11 cellular contexts compared by ENCODE assay signal in the genomic region with DNA sequence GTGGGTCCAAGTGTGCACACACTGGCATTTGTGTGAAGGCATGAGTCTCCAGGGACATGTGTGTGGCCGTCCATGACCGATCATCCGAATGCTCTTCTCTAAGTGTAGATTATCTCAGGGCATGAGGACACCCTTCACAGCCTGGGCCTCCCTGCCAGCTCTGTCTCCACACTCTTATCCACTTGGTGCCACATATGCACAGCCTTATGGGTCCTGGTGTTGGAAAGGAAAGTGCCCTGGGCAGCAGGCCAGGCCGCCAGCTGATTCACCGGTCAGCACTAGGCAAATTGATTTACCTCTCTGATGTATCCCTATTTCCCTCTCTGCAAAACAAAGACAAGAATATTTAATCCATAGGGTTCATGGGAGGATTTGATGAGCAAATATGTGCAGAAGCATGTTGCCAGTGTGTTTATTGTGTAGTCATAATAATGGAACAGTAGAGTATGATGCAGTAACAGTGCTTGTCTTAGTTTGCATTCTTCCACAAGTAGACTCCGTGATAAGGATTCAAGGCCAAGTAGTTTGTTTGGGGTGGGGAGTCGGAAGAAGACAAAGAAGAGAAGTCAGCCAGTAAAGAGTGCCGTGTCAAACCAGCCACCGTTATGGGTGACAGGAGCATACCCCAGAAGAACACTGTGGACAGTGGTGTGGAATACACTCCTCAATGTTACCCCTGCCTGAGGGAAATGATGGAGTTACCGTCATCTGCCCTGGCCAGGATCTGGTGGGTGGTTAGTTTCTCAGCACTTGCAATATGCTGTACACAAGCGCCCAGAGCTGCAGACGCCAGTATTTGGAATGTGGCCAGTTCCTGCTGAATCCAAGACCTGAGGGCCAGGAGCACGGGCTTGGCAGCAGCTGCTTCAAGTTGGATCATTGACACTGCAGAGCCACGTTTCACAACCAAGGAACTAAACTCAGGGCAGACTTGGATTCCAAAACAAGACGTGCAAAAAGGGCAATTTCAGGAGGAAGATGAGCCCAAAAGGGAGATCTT.
DNase-seq lines count a peak whose midpoint lies in the region; ATAC-seq and TF ChIP-seq lines count a peak whose summit lies in the region.
"Had no signal": no experiment of that assay in that cellular context is flagged by ENCODE, and none has a peak within 500 bp of the region (broad histone marks: within the 10 kb centered on the region; RNA-seq: fewer than 3 reads in every experiment).

No MANE protein-coding gene starts in this region.

- peak; percentile 45 for DNase-seq in DMS 273 treated with DMSO at 0.1 percent for 48 hours (lab: John Stamatoyannopoulos, UW)
- DNase-seq in NCI-H69 (lab: John Stamatoyannopoulos, UW) = peak; percentile 80
- peak; percentile 78 for DNase-seq in fibroblast of mammary gland (ENCODE audit: low read depth)
- DNase-seq in ovary = peak; percentile 79 to 90 (median 87)
- no peak for DNase-seq in HAP-1 (ENCODE audit: low spot score in 2 of 2)
- DNase-seq in glomerular visceral epithelial cell (ENCODE audit: extremely low spot score) = no peak
- DNase-seq in MM.1S = no peak
- DNase-seq in stimulated activated naive CD8-positive, alpha-beta T cell treated with anti-CD3 and anti-CD28 coated beads, Interleukin-15, Interleukin-2, amounts not matched to agents 100 U/mL and 50 U/mL, for 24 hours = no peak
- DNase-seq: CD8-positive, alpha-beta T cell; colonic mucosa; stimulated activated naive CD4-positive, alpha-beta T cell had no signal

- no peak overlapping the region for H2AFZ ChIP-seq in MM.1S (ENCODE audit: low read length)

- intact Hi-C loops in ovary (cut with DNase I) = no loop called here

- no peaks in the 10 kb centered on the region for H3K79me2 ChIP-seq in MM.1S (ENCODE audit: low read length)

- no peaks in the 10 kb centered on the region for H3F3A ChIP-seq in MM.1S (ENCODE audit: insufficient read depth, low read length)

- H3K4me1 ChIP-seq in ovary (ENCODE audit: insufficient read depth) = peaks cover 12% of the 10 kb centered on the region
- no peaks in the 10 kb centered on the region for H3K4me1 ChIP-seq in HAP-1
- H3K4me1 ChIP-seq in MM.1S (ENCODE audit: low read length) = no peaks in the 10 kb centered on the region
- H3K4me1 ChIP-seq: colonic mucosa had no signal

- no peaks in the 10 kb centered on the region for H4K20me1 ChIP-seq in MM.1S (ENCODE audit: insufficient read depth, low read length)

- TF ChIP-seq POLR2A in ovary (IDR thresholded peaks at IDR 0.05) = no peak

- H3K27me3 ChIP-seq in ovary (no peaks in the 10 kb centered on the region), HAP-1 (ENCODE audit: low read depth) (no peaks in the 10 kb centered on the region; the same call in 1 of the 2 replicates), MM.1S (replicated peaks; ENCODE audit: insufficient read depth, low read length) (no peaks in the 10 kb centered on the region)
- H3K27me3 ChIP-seq: colonic mucosa had no signal

- H3K9me2 ChIP-seq in MM.1S (replicated peaks; ENCODE audit: insufficient read depth, low read length) = no peaks in the 10 kb centered on the region

- 10 to 28% (median 17%) methylated on average over 15 of the region's 15 CpGs for WGBS in ovary, 3 donors

- H3K27ac ChIP-seq in ovary = peak overlapping the region in 1 of 2 donors; percentile 28
- no peak overlapping the region for H3K27ac ChIP-seq in MM.1S (ENCODE audit: low read length)
- H3K27ac ChIP-seq: colonic mucosa had no signal

- no peak for TF ChIP-seq CTCF in fibroblast of mammary gland (conservative IDR thresholded peaks at IDR 0.05; ENCODE audit: control insufficient read depth, insufficient read depth, low read depth, low read length)
- TF ChIP-seq CTCF in ovary (IDR thresholded peaks at IDR 0.05) = no peak
- TF ChIP-seq CTCF in MM.1S (IDR thresholded peaks at IDR 0.05; ENCODE audit: low read length) = no peak

- ATAC-seq in stimulated activated naive CD8-positive, alpha-beta T cell treated with anti-CD3 and anti-CD28 coated beads, Interleukin-15, Interleukin-2, amounts not matched to agents 100 U/mL and 50 U/mL, for 24 hours = no peak
- ATAC-seq: CD8-positive, alpha-beta T cell had no signal

- TF ChIP-seq EP300 in ovary (IDR thresholded peaks at IDR 0.05) = no peak

- no peaks in the 10 kb centered on the region for H3K9me3 ChIP-seq in ovary
- no peaks in the 10 kb centered on the region for H3K9me3 ChIP-seq in HAP-1
- no peaks in the 10 kb centered on the region for H3K9me3 ChIP-seq in MM.1S (replicated peaks; ENCODE audit: insufficient read depth, low read length)
- H3K9me3 ChIP-seq: colonic mucosa had no signal

- no peak overlapping the region for H3K9ac ChIP-seq in MM.1S (ENCODE audit: low read length)

- H3K36me3 ChIP-seq in ovary (no peaks in the 10 kb centered on the region), HAP-1 (replicated peaks) (no peaks in the 10 kb centered on the region), MM.1S (replicated peaks; ENCODE audit: insufficient read depth, low read length) (no peaks in the 10 kb centered on the region)
- H3K36me3 ChIP-seq: colonic mucosa had no signal

- H3K4me3 ChIP-seq in fibroblast of mammary gland (ENCODE audit: control insufficient read depth, low read depth, low read length) (no peak overlapping the region), ovary (no peak overlapping the region), HAP-1 (no peak overlapping the region), MM.1S (ENCODE audit: low read length) (no peak overlapping the region)
- H3K4me3 ChIP-seq: colonic mucosa had no signal

- in situ Hi-C loops in HAP-1 (cut with MboI; ENCODE audit: low sequenced_read_pairs) = no loop called here

- H3K4me2 ChIP-seq in MM.1S (ENCODE audit: low read depth, low read length) = no peak overlapping the region

Comparison
In these comparisons a context has a peak if more than half of its experiments do, and no peak if none do; other contexts are left out.
1. DNase-seq: peak in DMS 273 treated with DMSO at 0.1 percent for 48 hours (single experiment), NCI-H69 (single experiment), fibroblast of mammary gland (single experiment) and ovary (5 of 5); none in HAP-1 (0 of 2), glomerular visceral epithelial cell (single experiment), MM.1S (single experiment) and stimulated activated naive CD8-positive, alpha-beta T cell treated with anti-CD3 and anti-CD28 coated beads, Interleukin-15, Interleukin-2, amounts not matched to agents 100 U/mL and 50 U/mL, for 24 hours (single experiment).